ENCODE assay signal across 8 cellular contexts in the genomic region with DNA sequence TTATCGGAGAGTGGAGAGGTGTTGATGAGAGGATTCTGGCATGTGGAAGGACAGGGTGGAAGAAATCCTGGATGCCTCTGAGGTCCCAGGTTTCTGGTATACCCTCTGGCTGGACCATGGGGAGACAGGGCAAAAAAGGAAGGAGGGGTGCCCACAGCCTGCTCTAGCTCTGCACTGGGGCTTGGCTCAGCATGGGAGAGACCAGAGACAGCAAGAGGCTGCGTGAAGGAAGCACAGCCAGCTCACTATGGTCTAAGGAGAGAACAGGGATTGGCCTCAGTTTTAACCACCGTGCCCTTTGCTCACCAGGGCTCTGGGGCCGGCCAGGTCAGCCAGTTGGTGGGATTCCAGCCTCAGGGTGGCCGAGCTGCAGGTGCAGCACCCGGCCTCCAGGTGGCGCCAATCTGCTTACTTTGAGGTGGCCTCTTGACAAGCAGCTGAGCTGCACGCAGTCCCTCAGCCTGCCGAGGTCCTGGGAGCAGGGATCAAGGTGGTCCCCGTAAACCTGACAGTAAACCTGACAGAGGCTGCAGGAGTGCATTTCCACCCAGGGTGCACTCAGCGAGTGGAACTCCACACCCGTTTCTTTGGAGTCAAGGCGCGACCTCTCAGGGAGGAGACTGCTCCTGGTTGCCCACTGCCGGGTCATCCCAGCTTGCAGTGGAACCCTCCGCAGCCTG. TPM values are rescaled to one million over a fixed set of nuclear protein-coding genes. Genes with fewer than 3 reads are reported as not detected.
DNase-seq lines count a peak whose midpoint lies in the region; ATAC-seq and TF ChIP-seq lines count a peak whose summit lies in the region.

No MANE protein-coding gene starts in this region.

- peak; percentile 95 for TF ChIP-seq CTCF in CD8-positive, alpha-beta T cell (IDR thresholded peaks at IDR 0.05)
- TF ChIP-seq CTCF in VCaP (conservative IDR thresholded peaks at IDR 0.05) (peak; percentile 81), brain (conservative IDR thresholded peaks at IDR 0.05) (peak; percentile 79 to 93)

- ATAC-seq in CD8-positive, alpha-beta T cell = peak; percentile 71
- ATAC-seq in GM21381 (IDR thresholded peaks at IDR 0.05; ENCODE audit: unreplicated experiment) = no peak

- H3K4me3 ChIP-seq in CD8-positive, alpha-beta T cell (ENCODE audit: low read depth, low read length) = peak overlapping the region; percentile 8

- peaks cover 38% of the 10 kb centered on the region for H3K27me3 Mint-ChIP-seq in CD8-positive, alpha-beta T cell (ENCODE audit: low read depth)
- H3K27me3 Mint-ChIP-seq in brain = peaks cover 48% of the 10 kb centered on the region

- intact Hi-C loops in CD8-positive, alpha-beta T cell (cut with DNase I, micrococcal nuclease) = loop anchor here in 1 of 2 experiments (1.0 kb wide), 1 partner anchor 494 kb away; no protein-coding TSS in a partner anchor

- H3K36me3 Mint-ChIP-seq in CD8-positive, alpha-beta T cell = no peaks in the 10 kb centered on the region
- no peaks in the 10 kb centered on the region for H3K36me3 Mint-ChIP-seq in brain

- H3K9me3 ChIP-seq in CD8-positive, alpha-beta T cell (ENCODE audit: low read length) = no peaks in the 10 kb centered on the region

- peaks cover 8% of the 10 kb centered on the region for H3K4me1 Mint-ChIP-seq in CD8-positive, alpha-beta T cell (ENCODE audit: low read depth)
- H3K4me1 Mint-ChIP-seq in brain = peaks cover 28% of the 10 kb centered on the region

- H3K27ac Mint-ChIP-seq in CD8-positive, alpha-beta T cell = no peak overlapping the region
- peak overlapping the region in 1 of 5 experiments; percentile 65 for H3K27ac Mint-ChIP-seq in brain

- DNase-seq in CD8-positive, alpha-beta T cell = peak; percentile 34 to 83 (median 63)
- DNase-seq in H4 (ENCODE audit: low spot score) (peak; percentile 31), NCI-H2029 (lab: John Stamatoyannopoulos, UW) (peak; percentile 49), inferior parietal cortex (ENCODE audit: extremely low spot score) (peak; percentile 50)
- DNase-seq in stimulated activated CD4-positive, alpha-beta T cell treated with anti-CD3 and anti-CD28 coated beads, Interleukin-1b, Interleukin-23, amount 100 ng/mL, for 1 hour (ENCODE audit: low read depth in 2 of 2) = peak; percentile 30 to 50

- H3K4me3 Mint-ChIP-seq in CD8-positive, alpha-beta T cell = peak overlapping the region; percentile 26
- H3K4me3 Mint-ChIP-seq in brain = peak overlapping the region in 2 of 5 experiments; percentile 53 to 85

- H3K27ac ChIP-seq in CD8-positive, alpha-beta T cell (ENCODE audit: low read depth, low read length) = no peak overlapping the region
- no peak overlapping the region for H3K27ac ChIP-seq in VCaP

- H3K4me1 ChIP-seq in CD8-positive, alpha-beta T cell (ENCODE audit: insufficient read depth, low read length) = peaks cover 8% of the 10 kb centered on the region

- no peaks in the 10 kb centered on the region for H3K9me3 Mint-ChIP-seq in CD8-positive, alpha-beta T cell
- peaks cover 0 to 3% (median 0%) of the 10 kb centered on the region in 5 experiments for H3K9me3 Mint-ChIP-seq in brain

- CTCF ChIA-PET in CD8-positive, alpha-beta T cell (lab: Charles Lee) = interaction anchor here (0.6 to 4.4 kb wide), 31 partner anchors 7 to 651 kb away, joined by 3 to 30 read pairs (median 3); no protein-coding TSS in a partner anchor

- H3K27me3 ChIP-seq in CD8-positive, alpha-beta T cell (ENCODE audit: insufficient read depth, low read length) = peaks cover 8% of the 10 kb centered on the region

- POLR2A ChIA-PET in CD8-positive, alpha-beta T cell (lab: Charles Lee) = no interaction called here

- no peaks in the 10 kb centered on the region for H3K36me3 ChIP-seq in CD8-positive, alpha-beta T cell (ENCODE audit: insufficient read depth, low read length)

RNA-seq across cellular contexts. Expression of a gene that starts 25.0 kb away (rescaled TPM):
- 10 to 100 TPM; 41.4 to 41.9 TPM for total RNA-seq in CD8-positive, alpha-beta T cell
- 92.3 and 94.6 TPM in 2 replicates for total RNA-seq in H4 (2014; rRNA removed; shearing (Covaris generic))
- polyA plus RNA-seq in brain (ENCODE audit: insufficient read depth, low read depth, low replicate concordance) = 61.1 TPM
